1 cellular context compared by ENCODE assay signal in the genomic region with DNA sequence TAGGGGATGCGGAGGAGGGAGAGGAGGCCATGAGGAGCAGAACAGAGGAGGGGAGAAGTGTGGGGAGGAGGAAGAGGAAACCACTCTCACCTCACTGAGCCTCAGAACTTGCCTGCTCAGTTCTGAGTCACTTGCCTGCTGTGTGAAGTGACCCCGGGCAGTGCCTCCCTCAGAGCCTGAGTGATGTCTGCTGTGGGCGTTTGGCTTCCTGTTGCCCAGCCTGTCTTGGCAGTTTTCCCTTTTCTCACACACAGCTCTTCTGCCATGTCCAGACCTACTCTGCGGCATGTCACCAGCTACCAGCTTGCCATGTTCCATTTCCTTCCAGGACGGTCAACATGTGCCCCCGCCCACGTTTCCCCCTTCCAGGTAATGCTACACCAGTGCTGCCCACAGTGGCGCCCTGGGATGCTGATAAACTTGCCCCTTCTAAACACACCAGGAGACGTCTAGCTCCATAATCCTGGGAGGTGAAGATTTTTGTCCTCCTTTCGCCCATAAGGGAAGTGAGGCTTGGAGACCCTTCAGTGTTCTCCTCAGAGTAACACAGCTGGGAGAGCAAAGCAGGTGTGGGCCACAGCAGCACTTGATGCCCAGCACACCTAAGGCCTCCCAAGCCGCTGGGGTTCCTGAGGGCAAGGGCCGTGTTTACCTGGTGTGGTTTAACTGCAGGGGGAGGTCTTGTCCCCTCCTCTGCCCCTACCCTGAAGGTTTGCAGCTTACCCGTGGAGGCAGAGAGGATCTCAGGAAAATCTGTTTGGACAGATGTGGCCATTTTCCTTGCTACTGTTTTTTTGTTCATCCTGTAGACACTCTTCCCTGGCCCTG.
TF ChIP-seq lines count a peak whose summit lies in the region.

No MANE protein-coding gene starts in this region.

TF ChIP-seq in K562, 482 proteins besides CTCF, POLR2A, EP300 and RAD21 (continued from another document):
- no peak for TF ChIP-seq PREB (CRISPR knock-in tag; IDR thresholded peaks at IDR 0.05)
- TF ChIP-seq EGR1 (conservative IDR thresholded peaks at IDR 0.05), result peak; percentile 30; the same call in 1 of the 2 replicates
